In genomic region chr14:93102141-93102540, GRCh38 we compare ENCODE assay signal across 31 cellular contexts. TPM values are rescaled to one million over a fixed set of nuclear protein-coding genes. Genes with fewer than 3 reads are reported as not detected.
DNase-seq lines count a peak whose midpoint lies in the region; ATAC-seq, FAIRE-seq and TF ChIP-seq lines count a peak whose summit lies in the region.
"Had no signal": no experiment of that assay in that cellular context is flagged by ENCODE, and none has a peak within 500 bp of the region (broad histone marks: within the 10 kb centered on the region; RNA-seq: fewer than 3 reads in every experiment).

No MANE protein-coding gene starts in this region.

- 69 to 86% (median 75%) methylated on average over 10 of the region's 10 CpGs for WGBS in small intestine, 3 donors

- peaks cover 11% of the 10 kb centered on the region for H3K4me1 ChIP-seq in colonic mucosa
- peaks cover 0 to 16% of the 10 kb centered on the region in 2 donors for H3K4me1 ChIP-seq in small intestine (ENCODE audit: control insufficient read depth in 2 of 2, insufficient read depth in 1 of 2, low read depth in 1 of 2, low read length in 1 of 2)
- peaks cover 0 to 5% of the 10 kb centered on the region in 2 donors for H3K4me1 ChIP-seq in gastrocnemius medialis

- H3K36me3 ChIP-seq in KOPT-K1 (ENCODE audit: insufficient read depth, low read length) (no peaks in the 10 kb centered on the region), colonic mucosa (no peaks in the 10 kb centered on the region), small intestine (ENCODE audit: control insufficient read depth in 2 of 2, insufficient read depth in 2 of 2, low read length in 2 of 2) (no peaks in the 10 kb centered on the region), gastrocnemius medialis (no peaks in the 10 kb centered on the region)
- H3K36me3 ChIP-seq: esophagus squamous epithelium, heart right ventricle, sigmoid colon had no signal

- no peaks in the 10 kb centered on the region for H3K27me3 Mint-ChIP-seq in activated naive CD4-positive, alpha-beta T cell treated with anti-CD3 and anti-CD28 coated beads, Interleukin-2, amount 10 ng/mL, durations not matched to agents 7 days and 5 days

- in situ Hi-C loops in gastrocnemius medialis (cut with MboI; ENCODE audit: low sequenced_read_pairs in 4 of 4) (no loop called here), G401 (cut with HindIII; ENCODE audit: low sequenced_read_pairs) (no loop called here)

- TF ChIP-seq CTCF in colonic mucosa (IDR thresholded peaks at IDR 0.05) (no peak), gastrocnemius medialis (IDR thresholded peaks at IDR 0.05 in 4 of 5, conservative IDR thresholded peaks at IDR 0.05 in 1 of 5) (no peak)

- H3K27ac Mint-ChIP-seq in activated naive CD4-positive, alpha-beta T cell treated with anti-CD3 and anti-CD28 coated beads, Interleukin-2, amount 10 ng/mL, durations not matched to agents 7 days and 5 days: peak overlapping the region; percentile 82

- no peak overlapping the region for H3K9ac ChIP-seq in colonic mucosa (ENCODE audit: low read depth in 2 of 2, low read length in 2 of 2)
- H3K9ac ChIP-seq: SK-N-SH had no signal

- intact Hi-C loops in colonic mucosa (cut with DNase I) (no loop called here), gastrocnemius medialis (cut with DNase I; ENCODE audit: low total_unique reads) (no loop called here)

- no peak for FAIRE-seq in small intestine (lab: Jason Lieb, UNC)
- FAIRE-seq: GM12891, HepG2 had no signal

- DNase-seq in activated naive CD4-positive, alpha-beta T cell treated with anti-CD3 and anti-CD28 coated beads, Interleukin-2, amount 10 ng/mL, durations not matched to agents 7 days and 5 days: no peak
- no peak for DNase-seq in activated naive CD4-positive, alpha-beta T cell (lab: John Stamatoyannopoulos, UW)
- DNase-seq in colonic mucosa (peak; percentile 50), small intestine (peak; percentile 35), SW 1271 (lab: John Stamatoyannopoulos, UW) (no peak), gastrocnemius medialis (no peak), G401 (ENCODE audit: low spot score) (no peak)
- DNase-seq: ACHN; activated CD4-positive, alpha-beta T cell treated with anti-CD3 and anti-CD28 coated beads for 48 hours; activated CD8-positive, alpha-beta memory T cell treated with anti-CD3 and anti-CD28 coated beads, Interleukin-2, amount 50 U/mL, for 48 hours; COR-L47; esophagus squamous epithelium; foreskin keratinocyte; HCEC 1CT; heart right ventricle; Kasumi-1; NCI-H1417 treated with DMSO at 0.1 percent for 48 hours; NCI-H2081 treated with DMSO at 0.1 percent for 48 hours; NCI-H345; NCI-H69; PC-3; sigmoid colon; SK-N-SH; stimulated activated CD4-positive, alpha-beta T cell treated with anti-CD3 and anti-CD28 coated beads, Interleukin-4, amount 100 ng/mL, for 1 hour; substantia nigra; trophoblast cell had no signal

- TF ChIP-seq POLR2A in gastrocnemius medialis (IDR thresholded peaks at IDR 0.05): no peak

- no peaks in the 10 kb centered on the region for H3K9me3 Mint-ChIP-seq in activated naive CD4-positive, alpha-beta T cell treated with anti-CD3 and anti-CD28 coated beads, Interleukin-2, amount 10 ng/mL, durations not matched to agents 7 days and 5 days

- H3K9me3 ChIP-seq in KOPT-K1 (ENCODE audit: insufficient read depth, low read length, poor library complexity, severe bottlenecking) (no peaks in the 10 kb centered on the region), colonic mucosa (no peaks in the 10 kb centered on the region), small intestine (ENCODE audit: control insufficient read depth, low read depth) (no peaks in the 10 kb centered on the region), gastrocnemius medialis (no peaks in the 10 kb centered on the region)
- H3K9me3 ChIP-seq: esophagus squamous epithelium, heart right ventricle, sigmoid colon, SK-N-SH had no signal

- H3K4me3 Mint-ChIP-seq in activated naive CD4-positive, alpha-beta T cell treated with anti-CD3 and anti-CD28 coated beads, Interleukin-2, amount 10 ng/mL, durations not matched to agents 7 days and 5 days: no peak overlapping the region

- no peak for ATAC-seq in gastrocnemius medialis
- ATAC-seq: foreskin keratinocyte, heart right ventricle, HepG2, PC-3, Right ventricle myocardium inferior had no signal

- H3K27me3 ChIP-seq in colonic mucosa (no peaks in the 10 kb centered on the region), small intestine (ENCODE audit: control insufficient read depth in 2 of 2, insufficient read depth in 2 of 2, low read length in 2 of 2) (no peaks in the 10 kb centered on the region), gastrocnemius medialis (no peaks in the 10 kb centered on the region)
- H3K27me3 ChIP-seq: esophagus squamous epithelium, foreskin keratinocyte, heart right ventricle, sigmoid colon had no signal

- CTCF ChIA-PET in activated naive CD4-positive, alpha-beta T cell treated with anti-CD3 and anti-CD28 coated beads, Interleukin-2, amount 10 ng/mL, durations not matched to agents 7 days and 5 days (lab: Charles Lee): interaction anchor here (3.2 kb wide), 1 partner anchor 11 kb away, joined by 14 read pairs; no protein-coding TSS in a partner anchor

- peaks cover 63% of the 10 kb centered on the region for H3K4me1 Mint-ChIP-seq in activated naive CD4-positive, alpha-beta T cell treated with anti-CD3 and anti-CD28 coated beads, Interleukin-2, amount 10 ng/mL, durations not matched to agents 7 days and 5 days

- H3K27ac ChIP-seq in KOPT-K1 (ENCODE audit: low read depth, low read length, poor library complexity, severe bottlenecking) (peak overlapping the region; percentile 16), colonic mucosa (peak overlapping the region; percentile 3), small intestine (ENCODE audit: low read depth in 1 of 2, low read length in 1 of 2) (no peak overlapping the region), gastrocnemius medialis (no peak overlapping the region)
- H3K27ac ChIP-seq: esophagus squamous epithelium, foreskin keratinocyte, sigmoid colon, VCaP had no signal

- H3K4me3 ChIP-seq in colonic mucosa (no peak overlapping the region), small intestine (ENCODE audit: low read depth in 1 of 2, low read length in 2 of 2) (no peak overlapping the region), gastrocnemius medialis (no peak overlapping the region)
- H3K4me3 ChIP-seq: esophagus squamous epithelium, heart right ventricle, sigmoid colon had no signal

- peaks cover 4% of the 10 kb centered on the region for H3K36me3 Mint-ChIP-seq in activated naive CD4-positive, alpha-beta T cell treated with anti-CD3 and anti-CD28 coated beads, Interleukin-2, amount 10 ng/mL, durations not matched to agents 7 days and 5 days

RNA-seq across cellular contexts. Expression of gene ITPK1, which starts 13.6 kb away (rescaled TPM):
- total RNA-seq in colonic mucosa (100 to 1,000 TPM; 118 to 134 TPM), gastrocnemius medialis (10 to 100 TPM; 49.7 to 80.1 (median 53.6) TPM)
- 100 to 1,000 TPM in 2 of 3 donors, 10 to 100 TPM in 1; 98.8 to 153 (median 124) TPM for polyA plus RNA-seq in small intestine
- 48.6 and 90.7 TPM in 2 replicates for total RNA-seq in G401 (2014; rRNA removed; shearing (Covaris generic))

Comparison
In these comparisons a context has a peak if more than half of its experiments do, and no peak if none do; other contexts are left out.
1. DNase-seq: peak in colonic mucosa (single experiment) and small intestine (single experiment); none in activated naive CD4-positive, alpha-beta T cell treated with anti-CD3 and anti-CD28 coated beads, Interleukin-2, amount 10 ng/mL, durations not matched to agents 7 days and 5 days (single experiment), activated naive CD4-positive, alpha-beta T cell (0 of 4), SW 1271 (0 of 2), gastrocnemius medialis (0 of 2) and G401 (single experiment).
2. H3K27ac ChIP-seq: peak in KOPT-K1 (single experiment) and colonic mucosa (single experiment); none in small intestine (0 of 2) and gastrocnemius medialis (0 of 4).